In genomic region chr18:10455726-10456453, GRCh38 we compare ENCODE assay signal across 10 cellular contexts. TPM values are rescaled to one million over a fixed set of nuclear protein-coding genes. Genes with fewer than 3 reads are reported as not detected.
DNase-seq lines count a peak whose midpoint lies in the region; ATAC-seq, FAIRE-seq and TF ChIP-seq lines count a peak whose summit lies in the region.
"Had no signal": no experiment of that assay in that cellular context is flagged by ENCODE, and none has a peak within 500 bp of the region (broad histone marks: within the 10 kb centered on the region; RNA-seq: fewer than 3 reads in every experiment).

No MANE protein-coding gene starts in this region.

- peak overlapping the region; percentile 83 for H3K9ac ChIP-seq in BLaER1

- H3K9me3 ChIP-seq in BLaER1 (no peaks in the 10 kb centered on the region), esophagus (ENCODE audit: control insufficient read depth in 2 of 2, insufficient read depth in 1 of 2, low read depth in 1 of 2, low read length in 1 of 2) (no peaks in the 10 kb centered on the region), pancreas (no peaks in the 10 kb centered on the region)
- H3K9me3 ChIP-seq: SJSA1 had no signal

- intact Hi-C loops in pancreas (cut with DNase I), result no loop called here

- peak; percentile 27 for DNase-seq in NCI-H524 treated with DMSO at 0.1 percent for 48 hours (lab: John Stamatoyannopoulos, UW)
- peak in 1 of 6 donors; percentile 21 for DNase-seq in pancreas
- no peak for DNase-seq in activated naive CD4-positive, alpha-beta T cell treated with Interleukin-2 at 50 U/mL for 16 hours
- DNase-seq in NK-92 (lab: John Stamatoyannopoulos, UW; ENCODE audit: unreplicated experiment), result no peak

- H3K4me2 ChIP-seq in BLaER1, result peak overlapping the region; percentile 89

- ATAC-seq in pancreas (no peak), GM18858 (IDR thresholded peaks at IDR 0.05; ENCODE audit: unreplicated experiment) (no peak), SK-N-SH treated with all-trans-retinoic acid at 6 μM for 48 hours (no peak)

- 14 to 16% methylated on average over 16 of the region's 16 CpGs for WGBS in esophagus, 2 donors
- WGBS in pancreas, 2 donors, result 13 to 19% methylated on average over 16 of the region's 16 CpGs

- no peaks in the 10 kb centered on the region for H3K36me3 ChIP-seq in BLaER1
- peaks cover 0 to 3% of the 10 kb centered on the region in 2 donors for H3K36me3 ChIP-seq in esophagus (ENCODE audit: control insufficient read depth in 2 of 2, insufficient read depth in 2 of 2, low read length in 1 of 2)
- H3K36me3 ChIP-seq in pancreas, result no peaks in the 10 kb centered on the region
- H3K36me3 ChIP-seq: SJSA1 had no signal

- H3K4me1 ChIP-seq in BLaER1 (peaks cover 46% of the 10 kb centered on the region), esophagus (ENCODE audit: control insufficient read depth in 2 of 2, insufficient read depth in 2 of 2, low read length in 1 of 2) (no peaks in the 10 kb centered on the region), pancreas (peaks cover 0 to 6% (median 0%) of the 10 kb centered on the region in 3 donors)

- no peak for TF ChIP-seq CTCF in pancreas (IDR thresholded peaks at IDR 0.05)

- no peaks in the 10 kb centered on the region for H4K20me1 ChIP-seq in BLaER1

- H3K27ac ChIP-seq in BLaER1 (no peak overlapping the region), esophagus (ENCODE audit: low read depth in 2 of 2, low read length in 1 of 2) (peak overlapping the region; percentile 66 to 84), pancreas (peak overlapping the region in 1 of 4 donors; percentile 73)
- H3K27ac ChIP-seq: SJSA1 had no signal

- FAIRE-seq in pancreas (lab: Jason Lieb, UNC), result no peak
- FAIRE-seq: HTR-8/SVneo had no signal

- H3K27me3 ChIP-seq in BLaER1, result peaks cover 29% of the 10 kb centered on the region
- H3K27me3 ChIP-seq in esophagus (ENCODE audit: control insufficient read depth in 1 of 2, insufficient read depth in 2 of 2, low read length in 2 of 2), result no peaks in the 10 kb centered on the region
- H3K27me3 ChIP-seq in pancreas, result no peaks in the 10 kb centered on the region

- peak overlapping the region; percentile 79 for H3K4me3 ChIP-seq in BLaER1
- H3K4me3 ChIP-seq in esophagus (ENCODE audit: low read depth in 1 of 2, low read length in 2 of 2), result peak overlapping the region; percentile 74 to 86
- peak overlapping the region in 3 of 4 donors; percentile 57 to 75 (median 63) for H3K4me3 ChIP-seq in pancreas

TF ChIP-seq in SK-N-SH treated with all-trans-retinoic acid at 6 μM for 48 hours, 23 proteins besides CTCF, POLR2A, EP300 and RAD21:
- TF ChIP-seq CREB5 (CRISPR knock-in tag; IDR thresholded peaks at IDR 0.05; ENCODE audit: low read depth) (no peak), CSDC2 (CRISPR knock-in tag; IDR thresholded peaks at IDR 0.05) (no peak), ISL1 (CRISPR knock-in tag; IDR thresholded peaks at IDR 0.05) (no peak), PPARA (CRISPR knock-in tag; IDR thresholded peaks at IDR 0.05; ENCODE audit: borderline replicate concordance) (no peak), ZNF70 (CRISPR knock-in tag; IDR thresholded peaks at IDR 0.05) (no peak), ZFP3 (CRISPR knock-in tag; IDR thresholded peaks at IDR 0.05) (no peak), GLIS3 (CRISPR knock-in tag; IDR thresholded peaks at IDR 0.05) (no peak), ZNF565 (CRISPR knock-in tag; conservative IDR thresholded peaks at IDR 0.05; ENCODE audit: low read depth) (no peak), ZNF8 (CRISPR knock-in tag; IDR thresholded peaks at IDR 0.05) (no peak), TOX (CRISPR knock-in tag; IDR thresholded peaks at IDR 0.05; ENCODE audit: borderline replicate concordance) (no peak), PATZ1 (CRISPR knock-in tag; IDR thresholded peaks at IDR 0.05; ENCODE audit: borderline replicate concordance) (no peak), CSRNP3 (CRISPR knock-in tag; IDR thresholded peaks at IDR 0.05) (no peak), BACH2 (CRISPR knock-in tag; IDR thresholded peaks at IDR 0.05; ENCODE audit: borderline replicate concordance) (no peak), TSHZ2 (CRISPR knock-in tag; IDR thresholded peaks at IDR 0.05) (no peak), ZFP30 (CRISPR knock-in tag; IDR thresholded peaks at IDR 0.05) (no peak), OSR1 (CRISPR knock-in tag; IDR thresholded peaks at IDR 0.05) (no peak), SNAI2 (CRISPR knock-in tag; IDR thresholded peaks at IDR 0.05) (no peak), TCF4 (CRISPR knock-in tag; IDR thresholded peaks at IDR 0.05; ENCODE audit: borderline replicate concordance) (no peak), ZC3H10 (CRISPR knock-in tag; IDR thresholded peaks at IDR 0.05) (no peak), ARNTL (CRISPR knock-in tag; IDR thresholded peaks at IDR 0.05; ENCODE audit: borderline replicate concordance, low read depth) (no peak)
TF ChIP-seq in SK-N-SH treated with all-trans-retinoic acid at 6 μM for 48 hours: peak in this region for 0.

RNA-seq across cellular contexts. Expression of gene APCDD1, which starts 1.5 kb away (rescaled TPM):
- polyA plus RNA-seq in esophagus (10 to 100 TPM; 16.2 to 43.1 TPM), pancreas (10 to 100 TPM in 1 of 2 donors, 1 to 10 TPM in 1; 5.6 to 10.2 TPM)
- total RNA-seq in pancreas, result 10 to 100 TPM in 5 of 6 donors, 1 to 10 TPM in 1; 6.0 to 31.1 (median 19.8) TPM
- total RNA-seq: SJSA1 had no signal
